ENCODE assay signal across 28 cellular contexts in genomic region chr2:197700960-197701359, GRCh38. TPM values are rescaled to one million over a fixed set of nuclear protein-coding genes. Genes with fewer than 3 reads are reported as not detected.
A peak's percentile ranks its signal among the peaks of the same experiment; 100 is the strongest.
DNase-seq lines count a peak whose midpoint lies in the region; ATAC-seq and TF ChIP-seq lines count a peak whose summit lies in the region.
"Had no signal": no experiment of that assay in that cellular context is flagged by ENCODE, and none has a peak within 500 bp of the region (broad histone marks: within the 10 kb centered on the region; RNA-seq: fewer than 3 reads in every experiment).

No MANE protein-coding gene starts in this region.

- peaks cover 5% of the 10 kb centered on the region for H3K27me3 Mint-ChIP-seq in activated T-cell treated with anti-CD3 and anti-CD28 coated beads, Interleukin-2, amount 50 U/mL, for 24 hours
- H3K27me3 Mint-ChIP-seq in T-helper 17 cell = peaks cover 5% of the 10 kb centered on the region

- H3K79me2 ChIP-seq in osteoblast (ENCODE audit: insufficient read depth, low read length) = peaks cover 3% of the 10 kb centered on the region

- H3K4me3 Mint-ChIP-seq in activated T-cell treated with anti-CD3 and anti-CD28 coated beads, Interleukin-2, amount 50 U/mL, for 24 hours = no peak overlapping the region
- no peak overlapping the region for H3K4me3 Mint-ChIP-seq in T-helper 17 cell
- H3K4me3 Mint-ChIP-seq: B cell; CD8-positive, alpha-beta T cell; naive B cell; stimulated activated naive CD8-positive, alpha-beta T cell treated with anti-CD3 and anti-CD28 coated beads, Interleukin-15, Interleukin-2, amounts not matched to agents 100 ng/mL and 50 ng/mL, for 24 hours had no signal

- no peak for DNase-seq in activated T-cell treated with anti-CD3 and anti-CD28 coated beads, Interleukin-2, amount 50 U/mL, for 24 hours
- no peak for DNase-seq in activated T-cell treated with anti-CD3 and anti-CD28 coated beads for 4 hours
- DNase-seq in GM12865 (ENCODE audit: low read depth) = peak; percentile 30
- no peak for DNase-seq in T-helper 17 cell
- DNase-seq in osteoblast (ENCODE audit: insufficient read length, low spot score, missing footprints) = no peak
- no peak for DNase-seq in COLO668 (lab: John Stamatoyannopoulos, UW; ENCODE audit: unreplicated experiment)
- DNase-seq: adrenal gland; body of pancreas; CD8-positive, alpha-beta T cell; dermis blood vessel endothelial cell; DMS 273 treated with DMSO at 0.1 percent for 48 hours; esophagus squamous epithelium; foreskin keratinocyte; H7; head of caudate nucleus; kidney; midbrain; naive B cell; nucleus accumbens; Peyer's patch; psoas muscle; SHP77; T-helper 9 cell; WERI-Rb-1 had no signal

- no peaks in the 10 kb centered on the region for H4K20me1 ChIP-seq in osteoblast (ENCODE audit: insufficient read depth, low read length)

- H3K27me3 ChIP-seq in osteoblast (ENCODE audit: insufficient read depth, low read length) = no peaks in the 10 kb centered on the region
- H3K27me3 ChIP-seq: adrenal gland, body of pancreas, esophagus squamous epithelium, foreskin keratinocyte, Peyer's patch had no signal

- ATAC-seq in T-helper 17 cell = no peak
- no peak for ATAC-seq in activated CD4-positive, CD25-positive, alpha-beta regulatory T cell treated with anti-CD3 and anti-CD28 coated beads, Interleukin-2, amount 50 U/mL, for 24 hours
- ATAC-seq: body of pancreas; CD8-positive, alpha-beta T cell; foreskin keratinocyte; psoas muscle had no signal

- peaks cover 27% of the 10 kb centered on the region for H3K4me1 Mint-ChIP-seq in activated T-cell treated with anti-CD3 and anti-CD28 coated beads, Interleukin-2, amount 50 U/mL, for 24 hours (ENCODE audit: low read depth)
- H3K4me1 Mint-ChIP-seq in T-helper 17 cell = peaks cover 19% of the 10 kb centered on the region

- peaks cover 3% of the 10 kb centered on the region for H3K4me1 ChIP-seq in osteoblast (ENCODE audit: insufficient read depth, low read length)
- H3K4me1 ChIP-seq: psoas muscle had no signal

- no peak overlapping the region for H3K4me2 ChIP-seq in osteoblast (ENCODE audit: insufficient read depth, low read length)

- H3K4me3 ChIP-seq in GM12865 (ENCODE audit: low read depth, low read length) = no peak overlapping the region
- no peak overlapping the region for H3K4me3 ChIP-seq in osteoblast (ENCODE audit: insufficient read depth, low read length)
- H3K4me3 ChIP-seq: adrenal gland, body of pancreas, esophagus squamous epithelium, Peyer's patch, psoas muscle, thoracic aorta had no signal

- TF ChIP-seq CTCF in GM12865 (IDR thresholded peaks at IDR 0.05; ENCODE audit: insufficient read depth, low read depth, low read length, missing control alignments) (no peak), osteoblast (IDR thresholded peaks at IDR 0.05; ENCODE audit: extremely low read depth, low read depth, low read length) (no peak)

- peak overlapping the region; percentile 14 for H2AFZ ChIP-seq in osteoblast (ENCODE audit: low read length)

- H3K27ac Mint-ChIP-seq in activated T-cell treated with anti-CD3 and anti-CD28 coated beads, Interleukin-2, amount 50 U/mL, for 24 hours = peak overlapping the region; percentile 15
- H3K27ac Mint-ChIP-seq in T-helper 17 cell = peak overlapping the region; percentile 2
- H3K27ac Mint-ChIP-seq: B cell; CD8-positive, alpha-beta T cell; stimulated activated naive CD8-positive, alpha-beta T cell treated with anti-CD3 and anti-CD28 coated beads, Interleukin-15, Interleukin-2, amounts not matched to agents 100 ng/mL and 50 ng/mL, for 24 hours had no signal

- no peak overlapping the region for H3K27ac ChIP-seq in osteoblast (ENCODE audit: low read depth, low read length)
- H3K27ac ChIP-seq: adrenal gland, body of pancreas, esophagus squamous epithelium, foreskin keratinocyte, Peyer's patch, psoas muscle, thoracic aorta, WERI-Rb-1 had no signal

- no peaks in the 10 kb centered on the region for H3K9me3 ChIP-seq in T-helper 17 cell (ENCODE audit: control insufficient read depth, low read length, poor library complexity, severe bottlenecking)
- no peaks in the 10 kb centered on the region for H3K9me3 ChIP-seq in osteoblast (ENCODE audit: low read depth, low read length)
- H3K9me3 ChIP-seq: adrenal gland, body of pancreas, esophagus squamous epithelium, Peyer's patch, psoas muscle, thoracic aorta had no signal

- no peaks in the 10 kb centered on the region for H3K9me3 Mint-ChIP-seq in activated T-cell treated with anti-CD3 and anti-CD28 coated beads, Interleukin-2, amount 50 U/mL, for 24 hours
- H3K9me3 Mint-ChIP-seq: stimulated activated naive CD8-positive, alpha-beta T cell treated with anti-CD3 and anti-CD28 coated beads, Interleukin-15, Interleukin-2, amounts not matched to agents 100 ng/mL and 50 ng/mL, for 24 hours had no signal

- peaks cover 8% of the 10 kb centered on the region for H3K36me3 Mint-ChIP-seq in activated T-cell treated with anti-CD3 and anti-CD28 coated beads, Interleukin-2, amount 50 U/mL, for 24 hours (ENCODE audit: low read depth)
- peaks cover 12% of the 10 kb centered on the region for H3K36me3 Mint-ChIP-seq in T-helper 17 cell (ENCODE audit: low read depth)
- H3K36me3 Mint-ChIP-seq: naive B cell had no signal

- no peaks in the 10 kb centered on the region for H3K36me3 ChIP-seq in osteoblast (ENCODE audit: insufficient read depth, low read length)
- H3K36me3 ChIP-seq: adrenal gland, esophagus squamous epithelium, Peyer's patch, thoracic aorta, WERI-Rb-1 had no signal

RNA-seq across cellular contexts. Expression of gene MARS2, which starts 4.2 kb away (rescaled TPM):
- 10 to 100 TPM in 1 of 2 donors, 1 to 10 TPM in 1; 9.0 to 10.5 TPM for total RNA-seq in T-helper 17 cell
- 3.2 and 3.3 TPM in 2 replicates for total RNA-seq in osteoblast

RNA-seq across cellular contexts. Expression of gene RFTN2, which starts 25.6 kb away (rescaled TPM):
- total RNA-seq in T-helper 17 cell (under 1 TPM in 1 of 2 donors, not detected in 1; 0.05 TPM), osteoblast (14.5 and 18.6 TPM in 2 replicates)
- total RNA-seq: B cell; CD8-positive, alpha-beta T cell; foreskin keratinocyte had no signal

Comparison
In these comparisons a context has a peak if more than half of its experiments do, and no peak if none do; other contexts are left out.
1. RNA of gene RFTN2, which starts 25.6 kb away (total RNA-seq): 14.5 to 18.6 TPM in osteoblast; 0.05 TPM in T-helper 17 cell; every median in the first group is over 10 times any median in the second.